In the genomic region with DNA sequence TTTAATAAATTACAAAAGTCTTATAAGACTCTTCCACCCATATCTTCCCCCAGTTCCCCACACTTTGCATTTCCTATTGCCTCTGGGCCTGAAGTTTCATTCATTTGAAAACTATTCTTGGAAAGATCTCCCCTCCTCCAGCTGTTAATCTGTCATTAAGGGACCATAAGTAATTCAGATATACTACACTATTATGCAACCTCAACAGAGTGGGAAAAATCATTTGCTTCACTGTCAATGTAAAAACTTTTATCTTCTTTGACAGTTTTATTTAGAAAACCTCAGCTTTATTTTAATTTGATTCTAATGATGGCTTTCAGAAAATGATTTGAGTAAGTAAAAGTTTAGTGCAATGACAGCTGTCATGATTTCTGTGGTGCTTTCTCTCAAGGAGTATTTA, we compare ENCODE assay signal across 1 cellular context.
TF ChIP-seq lines count a peak whose summit lies in the region.

No MANE protein-coding gene starts in this region.

TF ChIP-seq in GM23338, 12 proteins besides CTCF, POLR2A, EP300 and RAD21 (continued from another document):
- TF ChIP-seq, protein P1, sequence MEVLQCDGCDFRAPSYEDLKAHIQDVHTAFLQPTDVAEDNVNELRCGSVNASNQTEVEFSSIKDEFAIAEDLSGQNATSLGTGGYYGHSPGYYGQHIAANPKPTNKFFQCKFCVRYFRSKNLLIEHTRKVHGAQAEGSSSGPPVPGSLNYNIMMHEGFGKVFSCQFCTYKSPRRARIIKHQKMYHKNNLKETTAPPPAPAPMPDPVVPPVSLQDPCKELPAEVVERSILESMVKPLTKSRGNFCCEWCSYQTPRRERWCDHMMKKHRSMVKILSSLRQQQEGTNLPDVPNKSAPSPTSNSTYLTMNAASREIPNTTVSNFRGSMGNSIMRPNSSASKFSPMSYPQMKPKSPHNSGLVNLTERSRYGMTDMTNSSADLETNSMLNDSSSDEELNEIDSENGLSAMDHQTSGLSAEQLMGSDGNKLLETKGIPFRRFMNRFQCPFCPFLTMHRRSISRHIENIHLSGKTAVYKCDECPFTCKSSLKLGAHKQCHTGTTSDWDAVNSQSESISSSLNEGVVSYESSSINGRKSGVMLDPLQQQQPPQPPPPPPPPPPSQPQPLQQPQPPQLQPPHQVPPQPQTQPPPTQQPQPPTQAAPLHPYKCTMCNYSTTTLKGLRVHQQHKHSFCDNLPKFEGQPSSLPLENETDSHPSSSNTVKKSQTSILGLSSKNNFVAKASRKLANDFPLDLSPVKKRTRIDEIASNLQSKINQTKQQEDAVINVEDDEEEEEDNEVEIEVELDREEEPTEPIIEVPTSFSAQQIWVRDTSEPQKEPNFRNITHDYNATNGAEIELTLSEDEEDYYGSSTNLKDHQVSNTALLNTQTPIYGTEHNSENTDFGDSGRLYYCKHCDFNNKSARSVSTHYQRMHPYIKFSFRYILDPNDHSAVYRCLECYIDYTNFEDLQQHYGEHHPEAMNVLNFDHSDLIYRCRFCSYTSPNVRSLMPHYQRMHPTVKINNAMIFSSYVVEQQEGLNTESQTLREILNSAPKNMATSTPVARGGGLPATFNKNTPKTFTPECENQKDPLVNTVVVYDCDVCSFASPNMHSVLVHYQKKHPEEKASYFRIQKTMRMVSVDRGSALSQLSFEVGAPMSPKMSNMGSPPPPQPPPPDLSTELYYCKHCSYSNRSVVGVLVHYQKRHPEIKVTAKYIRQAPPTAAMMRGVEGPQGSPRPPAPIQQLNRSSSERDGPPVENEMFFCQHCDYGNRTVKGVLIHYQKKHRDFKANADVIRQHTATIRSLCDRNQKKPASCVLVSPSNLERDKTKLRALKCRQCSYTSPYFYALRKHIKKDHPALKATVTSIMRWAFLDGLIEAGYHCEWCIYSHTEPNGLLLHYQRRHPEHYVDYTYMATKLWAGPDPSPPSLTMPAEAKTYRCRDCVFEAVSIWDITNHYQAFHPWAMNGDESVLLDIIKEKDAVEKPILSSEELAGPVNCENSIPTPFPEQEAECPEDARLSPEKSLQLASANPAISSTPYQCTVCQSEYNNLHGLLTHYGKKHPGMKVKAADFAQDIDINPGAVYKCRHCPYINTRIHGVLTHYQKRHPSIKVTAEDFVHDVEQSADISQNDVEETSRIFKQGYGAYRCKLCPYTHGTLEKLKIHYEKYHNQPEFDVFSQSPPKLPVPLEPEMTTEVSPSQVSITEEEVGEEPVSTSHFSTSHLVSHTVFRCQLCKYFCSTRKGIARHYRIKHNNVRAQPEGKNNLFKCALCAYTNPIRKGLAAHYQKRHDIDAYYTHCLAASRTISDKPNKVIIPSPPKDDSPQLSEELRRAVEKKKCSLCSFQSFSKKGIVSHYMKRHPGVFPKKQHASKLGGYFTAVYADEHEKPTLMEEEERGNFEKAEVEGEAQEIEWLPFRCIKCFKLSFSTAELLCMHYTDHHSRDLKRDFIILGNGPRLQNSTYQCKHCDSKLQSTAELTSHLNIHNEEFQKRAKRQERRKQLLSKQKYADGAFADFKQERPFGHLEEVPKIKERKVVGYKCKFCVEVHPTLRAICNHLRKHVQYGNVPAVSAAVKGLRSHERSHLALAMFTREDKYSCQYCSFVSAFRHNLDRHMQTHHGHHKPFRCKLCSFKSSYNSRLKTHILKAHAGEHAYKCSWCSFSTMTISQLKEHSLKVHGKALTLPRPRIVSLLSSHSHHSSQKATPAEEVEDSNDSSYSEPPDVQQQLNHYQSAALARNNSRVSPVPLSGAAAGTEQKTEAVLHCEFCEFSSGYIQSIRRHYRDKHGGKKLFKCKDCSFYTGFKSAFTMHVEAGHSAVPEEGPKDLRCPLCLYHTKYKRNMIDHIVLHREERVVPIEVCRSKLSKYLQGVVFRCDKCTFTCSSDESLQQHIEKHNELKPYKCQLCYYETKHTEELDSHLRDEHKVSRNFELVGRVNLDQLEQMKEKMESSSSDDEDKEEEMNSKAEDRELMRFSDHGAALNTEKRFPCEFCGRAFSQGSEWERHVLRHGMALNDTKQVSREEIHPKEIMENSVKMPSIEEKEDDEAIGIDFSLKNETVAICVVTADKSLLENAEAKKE (CRISPR knock-in tag; IDR thresholded peaks at IDR 0.05), result no peak
- TF ChIP-seq EZH2phosphoT487 (IDR thresholded peaks at IDR 0.05; ENCODE audit: unreplicated experiment), result no peak
- no peak for TF ChIP-seq NANOG (IDR thresholded peaks at IDR 0.05; ENCODE audit: borderline replicate concordance)
- TF ChIP-seq STAT1 (IDR thresholded peaks at IDR 0.05; ENCODE audit: unreplicated experiment), result no peak
- no peak for TF ChIP-seq ZNF331 (CRISPR knock-in tag; IDR thresholded peaks at IDR 0.05; ENCODE audit: low read depth)
- TF ChIP-seq, protein P2, sequence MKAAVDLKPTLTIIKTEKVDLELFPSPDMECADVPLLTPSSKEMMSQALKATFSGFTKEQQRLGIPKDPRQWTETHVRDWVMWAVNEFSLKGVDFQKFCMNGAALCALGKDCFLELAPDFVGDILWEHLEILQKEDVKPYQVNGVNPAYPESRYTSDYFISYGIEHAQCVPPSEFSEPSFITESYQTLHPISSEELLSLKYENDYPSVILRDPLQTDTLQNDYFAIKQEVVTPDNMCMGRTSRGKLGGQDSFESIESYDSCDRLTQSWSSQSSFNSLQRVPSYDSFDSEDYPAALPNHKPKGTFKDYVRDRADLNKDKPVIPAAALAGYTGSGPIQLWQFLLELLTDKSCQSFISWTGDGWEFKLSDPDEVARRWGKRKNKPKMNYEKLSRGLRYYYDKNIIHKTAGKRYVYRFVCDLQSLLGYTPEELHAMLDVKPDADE (IDR thresholded peaks at IDR 0.05), result no peak
- TF ChIP-seq EZH2 (IDR thresholded peaks at IDR 0.05; ENCODE audit: low read depth, unreplicated experiment), result no peak
- TF ChIP-seq ZNF114 (CRISPR knock-in tag; IDR thresholded peaks at IDR 0.05), result no peak
